Comparison of ENCODE assay signal across 25 cellular contexts in genomic region chr17:81824595-81824994, GRCh38. TPM values are rescaled to one million over a fixed set of nuclear protein-coding genes. Genes with fewer than 3 reads are reported as not detected.
DNase-seq lines count a peak whose midpoint lies in the region; ATAC-seq, FAIRE-seq and TF ChIP-seq lines count a peak whose summit lies in the region.
"Had no signal": no experiment of that assay in that cellular context is flagged by ENCODE, and none has a peak within 500 bp of the region (broad histone marks: within the 10 kb centered on the region; RNA-seq: fewer than 3 reads in every experiment).

No MANE protein-coding gene starts in this region.

- WGBS in H1 (ENCODE audit: extremely low coverage in 1 of 2, insufficient coverage in 1 of 2, insufficient read length in 1 of 2, insufficient replicate concordance in 2 of 2, low coverage in 1 of 2, low lambda C conversion rate in 2 of 2, missing lambda C conversion rate in 1 of 2), 2 experiments, result 89% methylated on average over 10 of the region's 11 CpGs; no CpG with 5 or more reads in 1 of the 2 experiments
- 81 to 86% (median 84%) methylated on average over 10 to 11 of the region's 11 CpGs for WGBS in psoas muscle, 3 donors

- H2BK5ac ChIP-seq in H1 (ENCODE audit: low read depth, low read length), result no peak overlapping the region

- no peaks in the 10 kb centered on the region for H3K9me3 Mint-ChIP-seq in CD8-positive, alpha-beta memory T cell
- H3K9me3 Mint-ChIP-seq: CD8-positive, alpha-beta T cell; GM23338 had no signal

- TF ChIP-seq EP300 in H1 (IDR thresholded peaks at IDR 0.05; ENCODE audit: borderline replicate concordance in 1 of 2, low read depth in 2 of 2, low read length in 2 of 2), result no peak

- 0 out of 7 replicates have a peak overlapping the region, but pooled peaks of 1 of the 4 experiments have one; percentile 3 for H3K9ac ChIP-seq in H1 (replicated peaks in 1 of 4; ENCODE audit: extremely low read depth in 1 of 4, low read depth in 3 of 4, low read length in 3 of 4)

- no peak overlapping the region for H2AK5ac ChIP-seq in H1 (ENCODE audit: low read depth, low read length)

- no peak overlapping the region for H3K4me3 ChIP-seq in H1 (ENCODE audit: extremely low read depth in 1 of 4, insufficient read depth in 2 of 4, low read depth in 3 of 4, low read length in 4 of 4)
- H3K4me3 ChIP-seq in psoas muscle, result no peak overlapping the region
- H3K4me3 ChIP-seq in CD8-positive, alpha-beta memory T cell (ENCODE audit: low read length), result no peak overlapping the region
- H3K4me3 ChIP-seq: GM23338 had no signal

- H3K23ac ChIP-seq in H1 (ENCODE audit: insufficient read length), result no peak overlapping the region

- H3K79me1 ChIP-seq in H1 (ENCODE audit: low read depth, low read length), result peaks cover 2% of the 10 kb centered on the region; the same call in 1 of the 2 replicates

- no peak overlapping the region for H3K27ac Mint-ChIP-seq in CD8-positive, alpha-beta memory T cell
- H3K27ac Mint-ChIP-seq: CD4-positive, CD25-positive, alpha-beta regulatory T cell; CD8-positive, alpha-beta T cell; GM23338 had no signal

- H2BK15ac ChIP-seq in H1 (ENCODE audit: low read length), result no peak overlapping the region

- H3K14ac ChIP-seq in H1 (ENCODE audit: insufficient read length), result no peak overlapping the region

- FAIRE-seq in H1 (lab: Jason Lieb, UNC), result no peak
- FAIRE-seq: D721Med, GM12891, GM18507 had no signal

- no peak for TF ChIP-seq RAD21 in H1 (IDR thresholded peaks at IDR 0.05 in 1 of 2, conservative IDR thresholded peaks at IDR 0.05 in 1 of 2; ENCODE audit: low read depth in 2 of 2, low read length in 2 of 2)

- no peaks in the 10 kb centered on the region for H3K23me2 ChIP-seq in H1 (ENCODE audit: low read depth, low read length)

- H3K4me1 ChIP-seq in H1 (replicated peaks in 1 of 4; ENCODE audit: control insufficient read depth in 3 of 4, insufficient read depth in 4 of 4, low read length in 3 of 4) (peaks cover 0 to 14% (median 7%) of the 10 kb centered on the region in 4 experiments; a peak in 5 of 7 replicates), psoas muscle (peaks cover 20% of the 10 kb centered on the region)
- no peaks in the 10 kb centered on the region for H3K4me1 ChIP-seq in CD8-positive, alpha-beta memory T cell (ENCODE audit: insufficient read depth, low read length)

- no peak for TF ChIP-seq POLR2A in H1 (IDR thresholded peaks at IDR 0.05; ENCODE audit: control extremely low read depth in 1 of 2, low read depth in 2 of 2, low read length in 2 of 2)

- POLR2A ChIA-PET in RWPE1 (lab: Yijun Ruan, JAX; ENCODE audit: low non-redundant PET), result no interaction called here
- POLR2A ChIA-PET in H1 (lab: Charles Lee; ENCODE audit: partially characterized antibody), result interaction anchor here (0.9 to 2.2 kb wide), 7 partner anchors 9 to 122 kb away, joined by 3 to 9 read pairs (median 3); partner anchors contain the start of genes MCRIP1 and MRPL12
- POLR2A ChIA-PET in CD8-positive, alpha-beta memory T cell (lab: Charles Lee), result no interaction called here

- ATAC-seq in psoas muscle, result no peak
- no peak for ATAC-seq in HG03196 (IDR thresholded peaks at IDR 0.05; ENCODE audit: unreplicated experiment)
- ATAC-seq: CD8-positive, alpha-beta T cell; GM23338 had no signal

- H3K79me2 ChIP-seq in H1 (ENCODE audit: control insufficient read depth in 1 of 2, insufficient read depth in 2 of 2, low read length in 2 of 2), result peaks cover 0 to 3% of the 10 kb centered on the region in 2 experiments; a peak in 1 of 4 replicates

- H3K27me3 Mint-ChIP-seq in CD8-positive, alpha-beta memory T cell, result peaks cover 0 to 1% of the 10 kb centered on the region in 2 donors
- H3K27me3 Mint-ChIP-seq: CD4-positive, CD25-positive, alpha-beta regulatory T cell had no signal

- peaks cover 4 to 14% of the 10 kb centered on the region in 2 experiments for H4K20me1 ChIP-seq in H1 (replicated peaks in 1 of 2; ENCODE audit: control insufficient read depth in 1 of 2, insufficient read depth in 2 of 2, low read length in 2 of 2)

- H3K4me2 ChIP-seq in H1 (ENCODE audit: insufficient read depth in 1 of 2, low read depth in 2 of 2, low read length in 2 of 2), result no peak overlapping the region
- H3K4me2 ChIP-seq: GM23338 had no signal

- intact Hi-C loops in psoas muscle (cut with DNase I), result loop anchor here in 1 of 2 donors (5.0 kb wide), 1 partner anchor 33 kb away; no protein-coding TSS in a partner anchor

- DNase-seq in RWPE1 (ENCODE audit: low spot score), result no peak
- DNase-seq in H1 (ENCODE audit: low read depth in 1 of 2, low spot score in 2 of 2), result no peak
- no peak for DNase-seq in psoas muscle
- no peak for DNase-seq in CD8-positive, alpha-beta memory T cell
- no peak for DNase-seq in NCI-H774 (lab: John Stamatoyannopoulos, UW)
- DNase-seq in OCI-M1 (lab: John Stamatoyannopoulos, UW), result no peak
- DNase-seq: CD4-positive, CD25-positive, alpha-beta regulatory T cell; CD8-positive, alpha-beta T cell; DMS 273 treated with DMSO at 0.1 percent for 48 hours; DMS53; DMS79 treated with DMSO at 0.1 percent for 48 hours; GF-D8; H7; HCEC 1CT had no signal

- H2BK12ac ChIP-seq in H1 (ENCODE audit: low read depth, low read length), result no peak overlapping the region

- H4K8ac ChIP-seq in H1 (ENCODE audit: extremely low read depth, insufficient read depth, low read length), result no peak overlapping the region

- H3K56ac ChIP-seq in H1 (replicated peaks; ENCODE audit: insufficient read length, low read depth, low read length), result no peak overlapping the region

- H3K4ac ChIP-seq in H1 (replicated peaks; ENCODE audit: insufficient read length, low read depth, low read length), result no peak overlapping the region

- H3K27ac ChIP-seq in RWPE1, result peak overlapping the region; percentile 24
- peak overlapping the region; percentile 36; the same call in 1 of the 2 replicates for H3K27ac ChIP-seq in H1 (ENCODE audit: low read depth, low read length)
- peak overlapping the region; percentile 23 for H3K27ac ChIP-seq in psoas muscle
- H3K27ac ChIP-seq in CD8-positive, alpha-beta memory T cell (ENCODE audit: low read depth, low read length), result no peak overlapping the region
- H3K27ac ChIP-seq: C4-2B had no signal

- H2AFZ ChIP-seq in H1 (ENCODE audit: low read length), result no peak overlapping the region
- H2AFZ ChIP-seq: GM23338 had no signal

- H3K9me3 ChIP-seq in H1 (ENCODE audit: insufficient read depth in 2 of 2, low read depth in 1 of 2, low read length in 1 of 2) (no peaks in the 10 kb centered on the region), psoas muscle (no peaks in the 10 kb centered on the region)
- no peaks in the 10 kb centered on the region for H3K9me3 ChIP-seq in CD8-positive, alpha-beta memory T cell (ENCODE audit: low read length)

- CTCF ChIA-PET in RWPE1 (lab: Yijun Ruan, JAX), result interaction anchor here (0.6 kb wide), 2 partner anchors 10 to 23 kb away, joined by 3 to 6 read pairs; no protein-coding TSS in a partner anchor
- CTCF ChIA-PET in H1 (lab: Charles Lee; ENCODE audit: partially characterized antibody), result interaction anchor here (0.7 to 2.2 kb wide), 9 partner anchors 11 to 185 kb away, joined by 3 to 6 read pairs (median 5); no protein-coding TSS in a partner anchor
- CTCF ChIA-PET in CD8-positive, alpha-beta memory T cell (lab: Charles Lee), result interaction anchor here (0.8 kb wide), 1 partner anchor 12 kb away, joined by 3 read pairs; no protein-coding TSS in a partner anchor

- no peak overlapping the region for H3K18ac ChIP-seq in H1 (ENCODE audit: extremely low read depth, low read length)

- no peak overlapping the region for H4K5ac ChIP-seq in H1 (ENCODE audit: insufficient read length, low read depth, low read length)

- H2BK20ac ChIP-seq in H1 (ENCODE audit: low read length), result no peak overlapping the region

- peaks cover 7 to 15% (median 8%) of the 10 kb centered on the region in 3 donors for H3K4me1 Mint-ChIP-seq in CD8-positive, alpha-beta memory T cell

- no peak overlapping the region for H4K91ac ChIP-seq in H1 (replicated peaks; ENCODE audit: insufficient read length, low read length)

- TF ChIP-seq CTCF in RWPE1 (conservative IDR thresholded peaks at IDR 0.05; ENCODE audit: low read depth) (no peak), H1 (IDR thresholded peaks at IDR 0.05; ENCODE audit: control extremely low read depth in 1 of 3, insufficient read depth in 1 of 3, low read depth in 1 of 3, low read length in 3 of 3) (no peak), psoas muscle (IDR thresholded peaks at IDR 0.05) (no peak)

- H3K4me3 Mint-ChIP-seq in CD8-positive, alpha-beta memory T cell, result no peak overlapping the region
- H3K4me3 Mint-ChIP-seq: CD4-positive, CD25-positive, alpha-beta regulatory T cell; CD8-positive, alpha-beta T cell; GM23338 had no signal

- H3K27me3 ChIP-seq in H1 (replicated peaks in 1 of 4; ENCODE audit: control insufficient read depth in 3 of 4, extremely low read depth in 1 of 4, insufficient read depth in 3 of 4, low read length in 3 of 4) (no peaks in the 10 kb centered on the region), psoas muscle (ENCODE audit: insufficient read depth in 3 of 3, low read length in 2 of 3) (no peaks in the 10 kb centered on the region)
- no peaks in the 10 kb centered on the region for H3K27me3 ChIP-seq in CD8-positive, alpha-beta memory T cell (ENCODE audit: insufficient read depth, low read length, poor library complexity, severe bottlenecking)

- H3K36me3 ChIP-seq in H1 (ENCODE audit: control insufficient read depth in 2 of 4, insufficient read depth in 4 of 4, low read length in 3 of 4), result no peaks in the 10 kb centered on the region; a peak in 1 of 8 replicates
- no peaks in the 10 kb centered on the region for H3K36me3 ChIP-seq in psoas muscle (ENCODE audit: insufficient read depth in 1 of 2, low read depth in 1 of 2)
- H3K36me3 ChIP-seq in CD8-positive, alpha-beta memory T cell (ENCODE audit: insufficient read depth, low read length), result no peaks in the 10 kb centered on the region

- H3K36me3 Mint-ChIP-seq in CD8-positive, alpha-beta memory T cell, result peaks cover 0 to 24% (median 1%) of the 10 kb centered on the region in 3 donors

- no peak overlapping the region for H2BK120ac ChIP-seq in H1 (replicated peaks; ENCODE audit: low read depth, low read length)

RNA-seq across cellular contexts. Expression of gene MCRIP1, which starts 8.5 kb away (rescaled TPM):
- total RNA-seq in H1 (2021; fragmentation: NEBNext Ultra II Directional; extraction: Animal tissue kit (Norgen Biotek cat#: 25700)), result 103 and 115 TPM in 2 replicates
- polyA plus RNA-seq in H1 (2011; rRNA removed) (151 and 250 TPM in 2 replicates), psoas muscle (100 to 1,000 TPM in 1 of 3 donors, 10 to 100 TPM in 2; 45.1 to 187 (median 57.1) TPM)
- 137 TPM for polyA plus RNA-seq in H1 (2011; cell fraction: cytosol; rRNA removed)
- 155 TPM for polyA plus RNA-seq in H1 (2011; cell fraction: nucleus; rRNA removed)
- 57.5 to 88.6 TPM (median 84.7 TPM) in 4 replicates for polyA plus RNA-seq in H1 (2012, experiment 1 of 2)
- 119 TPM for polyA plus RNA-seq in H1 (2012, experiment 2 of 2)
- polyA plus RNA-seq in H1 (2013, experiment 1 of 2), result 91.7 TPM
- 90.0 TPM for polyA plus RNA-seq in H1 (2013, experiment 2 of 2)
- 11.4 and 21.6 TPM in 2 replicates for polyA minus RNA-seq in H1 (2011; rRNA and poly(A)+ RNA removed)
- 42.3 TPM for polyA minus RNA-seq in H1 (2011; cell fraction: cytosol; rRNA and poly(A)+ RNA removed)
- polyA minus RNA-seq in H1 (2011; cell fraction: nucleus; rRNA and poly(A)+ RNA removed), result 29.7 TPM
- total RNA-seq in psoas muscle, result 10 to 100 TPM; 20.5 to 47.6 (median 25.7) TPM
- 10 to 100 TPM; 56.1 to 57.0 TPM for total RNA-seq in CD8-positive, alpha-beta memory T cell
- polyA plus RNA-seq in CD8-positive, alpha-beta memory T cell, result 76.1 TPM

RNA-seq across cellular contexts. Expression of gene PPP1R27, which starts 10.3 kb away (rescaled TPM):
- total RNA-seq in H1 (2021; fragmentation: NEBNext Ultra II Directional; extraction: Animal tissue kit (Norgen Biotek cat#: 25700)), result not detected in 2 replicates
- polyA plus RNA-seq in H1 (2011; rRNA removed) (0.27 and 0.30 TPM in 2 replicates), psoas muscle (100 to 1,000 TPM; 296 to 661 (median 603) TPM)
- not detected for polyA plus RNA-seq in H1 (2011; cell fraction: cytosol; rRNA removed)
- polyA plus RNA-seq in H1 (2011; cell fraction: nucleus; rRNA removed), result 0.43 TPM
- 0.17 to 0.51 TPM (median 0.20 TPM) in 3 of 4 replicates, not detected in the other for polyA plus RNA-seq in H1 (2012, experiment 1 of 2)
- polyA plus RNA-seq in H1 (2012, experiment 2 of 2), result not detected
- 0.34 TPM for polyA plus RNA-seq in H1 (2013, experiment 1 of 2)
- polyA plus RNA-seq in H1 (2013, experiment 2 of 2), result 0.46 TPM
- not detected in 2 replicates for polyA minus RNA-seq in H1 (2011; rRNA and poly(A)+ RNA removed)
- not detected for polyA minus RNA-seq in H1 (2011; cell fraction: cytosol; rRNA and poly(A)+ RNA removed)
- polyA minus RNA-seq in H1 (2011; cell fraction: nucleus; rRNA and poly(A)+ RNA removed), result not detected
- total RNA-seq in psoas muscle, result 1,000 to 10,000 TPM in 3 of 4 donors, 100 to 1,000 TPM in 1; 976 to 2,217 (median 1,286) TPM
- not detected for total RNA-seq in CD8-positive, alpha-beta memory T cell
- not detected for polyA plus RNA-seq in CD8-positive, alpha-beta memory T cell
- total RNA-seq: A172; A673; CD4-positive, CD25-positive, alpha-beta regulatory T cell; CD8-positive, alpha-beta T cell; Daoy; G401; GM23338; H7 had no signal
- polyA plus RNA-seq: BJ; CD4-positive, CD25-positive, alpha-beta regulatory T cell had no signal

RNA-seq across cellular contexts. Expression of gene GCGR, which starts 20.6 kb away (rescaled TPM):
- total RNA-seq in H1 (2021; fragmentation: NEBNext Ultra II Directional; extraction: Animal tissue kit (Norgen Biotek cat#: 25700)), result 0.56 and 0.61 TPM in 2 replicates
- polyA plus RNA-seq in H1 (2011; rRNA removed) (0.44 and 0.60 TPM in 2 replicates), psoas muscle (under 1 TPM in 2 of 3 donors, not detected in 1; 0.03 to 0.08 TPM)
- 0.43 TPM for polyA plus RNA-seq in H1 (2011; cell fraction: cytosol; rRNA removed)
- 2.9 TPM for polyA plus RNA-seq in H1 (2011; cell fraction: nucleus; rRNA removed)
- 0.31 to 1.1 TPM (median 0.58 TPM) in 4 replicates for polyA plus RNA-seq in H1 (2012, experiment 1 of 2)
- 0.24 TPM for polyA plus RNA-seq in H1 (2012, experiment 2 of 2)
- polyA plus RNA-seq in H1 (2013, experiment 1 of 2), result 0.43 TPM
- 0.31 TPM for polyA plus RNA-seq in H1 (2013, experiment 2 of 2)
- polyA minus RNA-seq in H1 (2011; rRNA and poly(A)+ RNA removed), result 0.38 TPM in 1 of 2 replicates, not detected in the other
- polyA minus RNA-seq in H1 (2011; cell fraction: cytosol; rRNA and poly(A)+ RNA removed), result not detected
- 0.40 TPM for polyA minus RNA-seq in H1 (2011; cell fraction: nucleus; rRNA and poly(A)+ RNA removed)
- total RNA-seq in psoas muscle, result not detected
- not detected for total RNA-seq in CD8-positive, alpha-beta memory T cell
- polyA plus RNA-seq in CD8-positive, alpha-beta memory T cell, result not detected
- total RNA-seq: A172; A673; CD4-positive, CD25-positive, alpha-beta regulatory T cell; CD8-positive, alpha-beta T cell; Daoy had no signal
- polyA plus RNA-seq: BJ; CD4-positive, CD25-positive, alpha-beta regulatory T cell had no signal

RNA-seq across cellular contexts. Expression of gene P4HB, which starts 35.7 kb away (rescaled TPM):
- total RNA-seq in H1 (2021; fragmentation: NEBNext Ultra II Directional; extraction: Animal tissue kit (Norgen Biotek cat#: 25700)), result 374 and 379 TPM in 2 replicates
- polyA plus RNA-seq in H1 (2011; rRNA removed) (41.4 and 66.6 TPM in 2 replicates), psoas muscle (100 to 1,000 TPM; 236 to 384 (median 267) TPM)
- 49.7 TPM for polyA plus RNA-seq in H1 (2011; cell fraction: cytosol; rRNA removed)
- polyA plus RNA-seq in H1 (2011; cell fraction: nucleus; rRNA removed), result 116 TPM
- polyA plus RNA-seq in H1 (2012, experiment 1 of 2), result 306 to 512 TPM (median 430 TPM) in 4 replicates
- polyA plus RNA-seq in H1 (2012, experiment 2 of 2), result 477 TPM
- 846 TPM for polyA plus RNA-seq in H1 (2013, experiment 1 of 2)
- polyA plus RNA-seq in H1 (2013, experiment 2 of 2), result 918 TPM
- polyA minus RNA-seq in H1 (2011; rRNA and poly(A)+ RNA removed), result 63.4 and 66.2 TPM in 2 replicates
- polyA minus RNA-seq in H1 (2011; cell fraction: cytosol; rRNA and poly(A)+ RNA removed), result 124 TPM
- 107 TPM for polyA minus RNA-seq in H1 (2011; cell fraction: nucleus; rRNA and poly(A)+ RNA removed)
- 100 to 1,000 TPM; 244 to 361 (median 296) TPM for total RNA-seq in psoas muscle
- total RNA-seq in CD8-positive, alpha-beta memory T cell, result 100 to 1,000 TPM; 463 to 482 TPM
- polyA plus RNA-seq in CD8-positive, alpha-beta memory T cell, result 342 TPM

RNA-seq across cellular contexts. Expression of gene ARHGDIA, which starts 46.5 kb away (rescaled TPM):
- total RNA-seq in H1 (2021; fragmentation: NEBNext Ultra II Directional; extraction: Animal tissue kit (Norgen Biotek cat#: 25700)), result 217 and 246 TPM in 2 replicates
- polyA plus RNA-seq in H1 (2011; rRNA removed), result 62.4 and 155 TPM in 2 replicates
- polyA plus RNA-seq in H1 (2011; cell fraction: cytosol; rRNA removed), result 39.2 TPM
- 107 TPM for polyA plus RNA-seq in H1 (2011; cell fraction: nucleus; rRNA removed)
- 161 to 279 TPM (median 213 TPM) in 4 replicates for polyA plus RNA-seq in H1 (2012, experiment 1 of 2)
- 154 TPM for polyA plus RNA-seq in H1 (2012, experiment 2 of 2)
- 184 TPM for polyA plus RNA-seq in H1 (2013, experiment 1 of 2)
- polyA plus RNA-seq in H1 (2013, experiment 2 of 2), result 192 TPM
- polyA minus RNA-seq in H1 (2011; rRNA and poly(A)+ RNA removed), result 14.2 and 21.5 TPM in 2 replicates
- 58.5 TPM for polyA minus RNA-seq in H1 (2011; cell fraction: cytosol; rRNA and poly(A)+ RNA removed)
- polyA minus RNA-seq in H1 (2011; cell fraction: nucleus; rRNA and poly(A)+ RNA removed), result 44.3 TPM
- 100 to 1,000 TPM in 3 of 4 donors, 10 to 100 TPM in 1; 88.3 to 192 (median 160) TPM for total RNA-seq in psoas muscle
- polyA plus RNA-seq in psoas muscle, result 100 to 1,000 TPM in 2 of 3 donors, 10 to 100 TPM in 1; 79.1 to 268 (median 100) TPM
- total RNA-seq in CD8-positive, alpha-beta memory T cell, result 100 to 1,000 TPM; 662 to 677 TPM
- 237 TPM for polyA plus RNA-seq in CD8-positive, alpha-beta memory T cell

Comparison
In these comparisons a context has a peak if more than half of its experiments do, and no peak if none do; other contexts are left out.
1. RNA of gene PPP1R27, which starts 10.3 kb away (total RNA-seq): 976 to 2,217 TPM in psoas muscle; not detected in H1 and not detected in CD8-positive, alpha-beta memory T cell; every median in the first group is over 100 times any median in the second.